8 cellular contexts compared by ENCODE assay signal in the genomic region with DNA sequence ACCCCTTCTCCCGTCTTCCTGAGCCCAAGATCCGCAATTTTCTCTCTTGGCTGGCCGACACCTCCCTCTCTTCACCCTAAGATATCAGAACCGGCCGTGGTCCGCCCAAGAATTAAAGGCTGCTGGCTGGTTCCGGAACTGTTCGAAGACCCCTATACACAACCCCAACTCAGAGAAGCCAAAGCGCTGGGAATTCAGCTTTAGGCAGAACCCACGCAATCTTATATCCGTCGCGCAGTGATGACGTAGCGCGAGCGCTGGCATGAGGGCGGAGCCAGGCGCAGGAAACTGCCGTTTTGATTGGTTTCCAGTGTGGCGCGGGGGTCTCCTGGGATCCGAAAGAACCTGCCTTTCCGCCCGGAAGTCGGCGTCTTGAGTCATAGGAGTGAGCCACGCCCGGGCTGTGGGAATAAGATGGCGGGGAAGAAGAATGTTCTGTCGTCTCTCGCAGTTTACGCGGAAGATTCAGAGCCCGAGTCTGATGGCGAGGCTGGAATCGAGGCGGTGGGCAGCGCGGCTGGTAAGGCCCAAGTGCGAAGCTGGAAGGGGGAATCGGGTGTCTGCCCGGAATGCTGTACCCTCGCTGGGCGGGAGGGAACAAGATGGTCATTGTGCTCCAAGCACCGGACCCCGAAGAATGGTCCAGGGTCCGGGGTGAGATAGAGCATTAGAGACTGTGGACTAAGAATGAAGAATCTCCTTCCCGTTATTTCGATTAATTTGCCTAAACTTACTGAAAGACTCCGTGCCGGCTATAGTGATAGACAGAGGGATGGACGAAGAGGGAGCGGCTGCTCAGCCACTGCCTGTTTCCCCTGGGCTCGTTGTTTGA. TPM values are rescaled to one million over a fixed set of nuclear protein-coding genes. Genes with fewer than 3 reads are reported as not detected.
DNase-seq lines count a peak whose midpoint lies in the region; ATAC-seq and TF ChIP-seq lines count a peak whose summit lies in the region.

Gene RECQL5 (minus strand): TSS at position 196 of the 832 bp plus-strand sequence. CDS start 597 bp downstream, outside the sequence.
Gene SAP30BP (plus strand): TSS at position 380 of the 832 bp plus-strand sequence. CDS start 35 bp downstream, at position 415.

- H4K91ac ChIP-seq in IMR-90 (ENCODE audit: insufficient read depth, low read depth, low read length): peak within 1 kb of the TSS; percentile 89

- BruUV-seq in IMR-90 (replicated peaks; lab: Mats Ljungman, UMichigan) (TSS peak; percentile 61), OCI-LY7 (replicated peaks; lab: Mats Ljungman, UMichigan) (TSS peak; percentile 84)

- H3K9me1 ChIP-seq in IMR-90 (ENCODE audit: insufficient read depth, low read length): 0 out of 2 replicates have a peak, but pooled peaks cover 3% of the 10 kb centered on the region

- in situ Hi-C loops in IMR-90 (cut with MboI; ENCODE audit: low sequenced_read_pairs): no loop called here

- H2BK120ac ChIP-seq in IMR-90 (ENCODE audit: low read depth, low read length): peak within 1 kb of the TSS; percentile 47

- no peak within 1 kb of the TSS for H3K18ac ChIP-seq in IMR-90 (ENCODE audit: low read depth, low read length)

- peaks cover 15% of the 10 kb centered on the region for H3K36me3 Mint-ChIP-seq in endothelial cell (ENCODE audit: low read depth, unreplicated experiment)

- TF ChIP-seq RAD21 in IMR-90 (IDR thresholded peaks at IDR 0.05; ENCODE audit: low read length): no peak

- intact Hi-C loops in IMR-90 (cut with micrococcal nuclease) (no loop called here), OCI-LY7 (cut with micrococcal nuclease; ENCODE audit: unreplicated experiment) (loop anchor here (5.0 to 10.0 kb wide), 4 partner anchors 35 to 1068 kb away; partner anchors contain the start of genes MFSD11, SMIM5, SRSF2 and UBALD2)

- peak within 1 kb of the TSS; percentile 96 for H3K4ac ChIP-seq in IMR-90 (ENCODE audit: low read depth, low read length)

- H2AK9ac ChIP-seq in IMR-90 (replicated peaks; ENCODE audit: low read depth, low read length, poor library complexity): peak within 1 kb of the TSS; percentile 96

- peaks cover 5% of the 10 kb centered on the region for H3K4me1 ChIP-seq in IMR-90 (ENCODE audit: control insufficient read depth, insufficient read depth, low read length)
- peaks cover 54% of the 10 kb centered on the region for H3K4me1 ChIP-seq in OCI-LY7 (ENCODE audit: insufficient read depth, low read length, poor library complexity, severe bottlenecking)
- peaks cover 5% of the 10 kb centered on the region for H3K4me1 ChIP-seq in mesodermal cell (ENCODE audit: control insufficient read depth, insufficient read depth, low read length, poor library complexity, severe bottlenecking)

- H3K27ac Mint-ChIP-seq in endothelial cell (ENCODE audit: unreplicated experiment): peak within 1 kb of the TSS; percentile 74

- POLR2A ChIA-PET in IMR-90 (lab: Charles Lee; ENCODE audit: unreplicated experiment) (no interaction called here), OCI-LY7 (lab: Charles Lee) (interaction anchor here (0.5 to 1.7 kb wide), 9 partner anchors 9 to 86 kb away, joined by 3 to 11 read pairs (median 5); no protein-coding TSS in a partner anchor)

- dilution Hi-C loops in IMR-90 (cut with HindIII; ENCODE audit: low sequenced_read_pairs, unreplicated experiment): no loop called here

- H4K8ac ChIP-seq in IMR-90 (ENCODE audit: low read depth in 2 of 2, low read length in 2 of 2): peak within 1 kb of the TSS; percentile 92 to 98

- H3K36me3 ChIP-seq in IMR-90 (ENCODE audit: control insufficient read depth, insufficient read depth, low read length) (peaks cover 21% of the 10 kb centered on the region), OCI-LY7 (ENCODE audit: insufficient read depth, low read length) (peaks cover 63% of the 10 kb centered on the region), mesodermal cell (ENCODE audit: control insufficient read depth, insufficient read depth, low read length) (peaks cover 48% of the 10 kb centered on the region)

- H3K14ac ChIP-seq in IMR-90 (replicated peaks; ENCODE audit: low read depth, low read length): peak within 1 kb of the TSS; percentile 96

- no peaks in the 10 kb centered on the region for H3K9me2 ChIP-seq in OCI-LY7 (ENCODE audit: insufficient read depth, low read length)

- H3K4me2 ChIP-seq in IMR-90 (ENCODE audit: low read depth, low read length): peak within 1 kb of the TSS; percentile 95
- peak within 1 kb of the TSS; percentile 93 for H3K4me2 ChIP-seq in OCI-LY7 (ENCODE audit: low read length)

- H3K27me3 ChIP-seq in IMR-90 (ENCODE audit: control insufficient read depth, insufficient read depth, low read length): no peaks in the 10 kb centered on the region

- DNase-seq in D341Med (ENCODE audit: low spot score) (peak; percentile 100), IMR-90 (peak; percentile 98), OCI-LY7 (ENCODE audit: low spot score) (peak; percentile 100), endothelial cell (ENCODE audit: low spot score) (peak; percentile 98)
- DNase-seq in activated CD8-positive, alpha-beta memory T cell treated with anti-CD3 and anti-CD28 coated beads, Interleukin-2, amount 50 U/mL, for 48 hours: peak; percentile 99
- DNase-seq in stimulated activated CD8-positive, alpha-beta memory T cell treated with anti-CD3 and anti-CD28 coated beads, Interleukin-15, amount 100 ng/mL, for 4 hours (ENCODE audit: low read depth in 2 of 2): peak; percentile 94 to 97

- H3K23ac ChIP-seq in IMR-90 (ENCODE audit: low read depth, low read length): peak within 1 kb of the TSS; percentile 91

- peak within 1 kb of the TSS; percentile 79 for H3K56ac ChIP-seq in IMR-90 (ENCODE audit: extremely low read depth, insufficient read depth, low read length)

- WGBS in IMR-90 (ENCODE audit: extremely low coverage in 2 of 2, insufficient read length in 1 of 2), 2 experiments: 1% methylated on average over 48 of the region's 55 CpGs; no CpG with 5 or more reads in 1 of the 2 experiments
- 0 to 1% methylated on average over 37 to 43 of the region's 55 CpGs for WGBS in mesodermal cell (ENCODE audit: insufficient coverage in 2 of 2), 2 experiments

- H2AK5ac ChIP-seq in IMR-90 (ENCODE audit: low read depth, low read length): peak within 1 kb of the TSS; percentile 96

- H3K4me1 Mint-ChIP-seq in endothelial cell (ENCODE audit: unreplicated experiment): peaks cover 22% of the 10 kb centered on the region

- no peak within 1 kb of the TSS for H2BK15ac ChIP-seq in IMR-90 (ENCODE audit: low read depth, low read length)

- H3K27ac ChIP-seq in IMR-90 (ENCODE audit: insufficient read depth, low read length) (peak within 1 kb of the TSS; percentile 82), OCI-LY7 (ENCODE audit: low read depth, low read length, poor library complexity, severe bottlenecking) (peak within 1 kb of the TSS; percentile 94), mesodermal cell (ENCODE audit: low read depth, low read length, severe bottlenecking) (peak within 1 kb of the TSS; percentile 83)

- ATAC-seq in GM21526 (IDR thresholded peaks at IDR 0.05; ENCODE audit: low FRiP score, unreplicated experiment): peak; percentile 55
- ATAC-seq in IMR-90 (ENCODE audit: low read depth): peak; percentile 100

- H3K4me3 Mint-ChIP-seq in endothelial cell (ENCODE audit: unreplicated experiment): peak within 1 kb of the TSS; percentile 74

- H4K20me1 ChIP-seq in IMR-90 (ENCODE audit: insufficient read depth, low read length): peaks cover 6% of the 10 kb centered on the region; the same call in 1 of the 2 replicates
- H4K20me1 ChIP-seq in OCI-LY7 (ENCODE audit: insufficient read depth, low read length): no peaks in the 10 kb centered on the region

- TF ChIP-seq CTCF in IMR-90 (conservative IDR thresholded peaks at IDR 0.05; ENCODE audit: low read depth, low read length): no peak
- TF ChIP-seq CTCF in OCI-LY7 (conservative IDR thresholded peaks at IDR 0.05; ENCODE audit: low read length): no peak
- no peak for TF ChIP-seq CTCF in endothelial cell (IDR thresholded peaks at IDR 0.05; ENCODE audit: unreplicated experiment)

- peak; percentile 92 for TF ChIP-seq POLR2A in IMR-90 (IDR thresholded peaks at IDR 0.05; ENCODE audit: low read depth, low read length)

- peaks cover 30 to 54% of the 10 kb centered on the region in 2 experiments for H3K79me1 ChIP-seq in IMR-90 (ENCODE audit: low read depth in 1 of 2, low read length in 2 of 2)

- H3K9me3 Mint-ChIP-seq in endothelial cell (ENCODE audit: unreplicated experiment): no peaks in the 10 kb centered on the region

- H3K79me2 ChIP-seq in OCI-LY7 (ENCODE audit: insufficient read depth, low read depth, low read length): peaks cover 77% of the 10 kb centered on the region

- CTCF ChIA-PET in IMR-90 (lab: Yijun Ruan, JAX): interaction anchor here (0.7 to 1.6 kb wide), 4 partner anchors 8 to 86 kb away, joined by 3 to 4 read pairs (median 4); partner anchors contain the start of gene SMIM5
- CTCF ChIA-PET in OCI-LY7 (lab: Charles Lee; ENCODE audit: unreplicated experiment): interaction anchor here (1.0 to 1.8 kb wide), 3 partner anchors 22 to 86 kb away, joined by 3 to 7 read pairs (median 6); no protein-coding TSS in a partner anchor

- H2AFZ ChIP-seq in IMR-90 (replicated peaks; ENCODE audit: low read length, poor library complexity) (peak within 1 kb of the TSS; percentile 95), OCI-LY7 (ENCODE audit: low read length) (peak within 1 kb of the TSS; percentile 24; the same call in 1 of the 2 replicates)

- H3K9me3 ChIP-seq in IMR-90 (ENCODE audit: control insufficient read depth, insufficient read depth, low read length) (no peaks in the 10 kb centered on the region), OCI-LY7 (ENCODE audit: low read length) (peaks cover 15% of the 10 kb centered on the region; the same call in 1 of the 2 replicates), mesodermal cell (ENCODE audit: control insufficient read depth, low read length) (no peaks in the 10 kb centered on the region)

- H3K27me3 Mint-ChIP-seq in endothelial cell (ENCODE audit: unreplicated experiment): peaks cover 1% of the 10 kb centered on the region

- H2BK20ac ChIP-seq in IMR-90 (ENCODE audit: low read depth, low read length): no peak within 1 kb of the TSS

- peak within 1 kb of the TSS; percentile 89 for H3K9ac ChIP-seq in IMR-90 (ENCODE audit: low read depth, low read length)

- H3K4me3 ChIP-seq in IMR-90 (ENCODE audit: insufficient read depth, low read depth, low read length) (peak within 1 kb of the TSS; percentile 79), OCI-LY7 (ENCODE audit: low read depth, low read length, poor library complexity, severe bottlenecking) (peak within 1 kb of the TSS; percentile 84), mesodermal cell (ENCODE audit: extremely low read depth, insufficient read depth, low read length, poor library complexity, severe bottlenecking) (peak within 1 kb of the TSS; percentile 98)

- peak within 1 kb of the TSS; percentile 53 for H2BK5ac ChIP-seq in IMR-90 (ENCODE audit: low read depth, low read length, poor library complexity, severe bottlenecking)

- H4K5ac ChIP-seq in IMR-90 (ENCODE audit: low read depth, low read length): peak within 1 kb of the TSS; percentile 89

RNA-seq across cellular contexts. Expression of gene RECQL5, which starts in this region (rescaled TPM):
- total RNA-seq in IMR-90 (2012; rRNA removed) (7.3 and 8.6 TPM in 2 replicates), OCI-LY7 (2022) (133 and 139 TPM in 2 replicates), endothelial cell (ENCODE audit: unreplicated experiment) (40.2 TPM)
- 17.4 and 23.7 TPM in 2 replicates for polyA plus RNA-seq in IMR-90 (2012; rRNA removed)
- 6.6 and 9.2 TPM in 2 replicates for polyA plus RNA-seq in IMR-90 (2012; cell fraction: cytosol; rRNA removed)
- polyA plus RNA-seq in IMR-90 (2012; cell fraction: nucleus; rRNA removed; ENCODE audit: low replicate concordance): 100 and 134 TPM in 2 replicates
- 90.0 and 91.9 TPM in 2 replicates for total RNA-seq in OCI-LY7 (2014; rRNA removed; shearing (Covaris generic))
- polyA plus RNA-seq in mesodermal cell (2013, experiment 1 of 2): 31.4 TPM
- polyA plus RNA-seq in mesodermal cell (2013, experiment 2 of 2): 27.7 TPM

RNA-seq across cellular contexts. Expression of gene SAP30BP, which starts in this region (rescaled TPM):
- 70.4 and 82.5 TPM in 2 replicates for total RNA-seq in IMR-90 (2012; rRNA removed)
- 134 and 139 TPM in 2 replicates for polyA plus RNA-seq in IMR-90 (2012; rRNA removed)
- polyA plus RNA-seq in IMR-90 (2012; cell fraction: cytosol; rRNA removed): 55.1 and 61.0 TPM in 2 replicates
- 237 and 250 TPM in 2 replicates for polyA plus RNA-seq in IMR-90 (2012; cell fraction: nucleus; rRNA removed; ENCODE audit: low replicate concordance)
- total RNA-seq in OCI-LY7 (2014; rRNA removed; shearing (Covaris generic)): 122 and 127 TPM in 2 replicates
- 180 and 187 TPM in 2 replicates for total RNA-seq in OCI-LY7 (2022)
- 125 TPM for total RNA-seq in endothelial cell (ENCODE audit: unreplicated experiment)
- polyA plus RNA-seq in mesodermal cell (2013, experiment 1 of 2): 95.8 TPM
- polyA plus RNA-seq in mesodermal cell (2013, experiment 2 of 2): 91.9 TPM

Comparison
In these comparisons a context has a peak if more than half of its experiments do, and no peak if none do; other contexts are left out.
1. Peak in every context shown above with its lines: DNase-seq, ATAC-seq, H3K4me3 ChIP-seq and H3K27ac ChIP-seq.